Comparison of ENCODE assay signal across 25 cellular contexts in the genomic region with DNA sequence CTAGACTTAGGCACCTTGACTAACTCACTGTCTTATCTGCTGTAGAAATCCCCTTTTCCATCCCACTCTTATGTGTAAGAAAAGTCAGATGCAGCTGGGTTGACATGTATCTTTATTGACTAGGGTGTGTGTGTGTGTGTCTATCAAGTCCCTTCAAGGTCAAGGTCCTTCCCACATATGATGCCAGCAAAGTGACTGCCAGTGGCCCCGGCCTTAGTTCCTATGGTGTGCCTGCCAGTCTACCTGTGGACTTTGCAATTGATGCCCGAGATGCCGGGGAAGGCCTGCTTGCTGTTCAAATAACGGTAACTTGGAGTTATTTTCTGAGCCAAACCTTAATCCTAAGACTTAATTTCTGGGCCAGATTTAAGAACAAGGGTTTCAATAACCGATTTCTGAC.
"Had no signal": no experiment of that assay in that cellular context is flagged by ENCODE, and none has a peak within 500 bp of the region (broad histone marks: within the 10 kb centered on the region; RNA-seq: fewer than 3 reads in every experiment).

No MANE protein-coding gene starts in this region.

- H3K9me3 ChIP-seq: breast epithelium, esophagus squamous epithelium, psoas muscle, thoracic aorta, tibial nerve, upper lobe of left lung had no signal

- H3K27ac Mint-ChIP-seq: mesothelial cell of epicardium; nephron progenitor cell; stimulated activated naive B cell treated with anti-CD40 and anti-IgM and Interleukin-4, amounts not matched to agents 10 μg/mL and 1 μg/mL and 100 μg/mL, for 72 hours; stimulated activated naive CD8-positive, alpha-beta T cell treated with anti-CD3 and anti-CD28 coated beads, Interleukin-15, Interleukin-2, amounts not matched to agents 100 ng/mL and 50 ng/mL, for 24 hours had no signal

- H3K27me3 Mint-ChIP-seq: naive thymus-derived CD4-positive, alpha-beta T cell; stimulated activated naive B cell treated with anti-CD40 and anti-IgM and Interleukin-4, amounts not matched to agents 10 μg/mL and 1 μg/mL and 100 μg/mL, for 72 hours; stimulated activated naive CD8-positive, alpha-beta T cell treated with anti-CD3 and anti-CD28 coated beads, Interleukin-15, Interleukin-2, amounts not matched to agents 100 ng/mL and 50 ng/mL, for 24 hours had no signal

- H3K27ac ChIP-seq: breast epithelium, hepatocyte, psoas muscle, upper lobe of left lung had no signal

- H3K4me2 ChIP-seq: hepatocyte had no signal

- ATAC-seq: left cardiac atrium; naive thymus-derived CD4-positive, alpha-beta T cell; psoas muscle; sciatic nerve; stimulated activated naive B cell treated with anti-CD40 and anti-IgM and Interleukin-4, amounts not matched to agents 10 μg/mL and 1 μg/mL and 100 μg/mL, for 72 hours had no signal

- H3K4me1 ChIP-seq: breast epithelium, esophagus squamous epithelium, psoas muscle, tibial nerve had no signal

- H3K27me3 ChIP-seq: breast epithelium, esophagus squamous epithelium, hepatocyte, tibial nerve, upper lobe of left lung had no signal

- DNase-seq: cortex of kidney; effector CD4-positive, alpha-beta T cell; esophagus squamous epithelium; foreskin melanocyte; kidney; left cardiac atrium; mesenchymal stem cell; naive thymus-derived CD4-positive, alpha-beta T cell; nephron progenitor cell; nucleus accumbens; posterior cingulate gyrus; psoas muscle; retina; stimulated activated CD4-positive, alpha-beta T cell treated with anti-CD3 and anti-CD28 coated beads, Interleukin-15, amount 100 ng/mL, for 24 hours; stimulated activated CD4-positive, alpha-beta T cell treated with anti-CD3 and anti-CD28 coated beads, Interleukin-2, amount 100 ng/mL, for 48 hours; stimulated activated naive B cell treated with anti-CD40 and anti-IgM and Interleukin-4, amounts not matched to agents 10 μg/mL and 1 μg/mL and 100 μg/mL, for 72 hours; upper lobe of left lung had no signal

- H3K9me3 Mint-ChIP-seq: mesothelial cell of epicardium; nephron progenitor cell; stimulated activated naive B cell treated with anti-CD40 and anti-IgM and Interleukin-4, amounts not matched to agents 10 μg/mL and 1 μg/mL and 100 μg/mL, for 72 hours; stimulated activated naive CD8-positive, alpha-beta T cell treated with anti-CD3 and anti-CD28 coated beads, Interleukin-15, Interleukin-2, amounts not matched to agents 100 ng/mL and 50 ng/mL, for 24 hours had no signal

- H3K4me1 Mint-ChIP-seq: mesothelial cell of epicardium had no signal

- FAIRE-seq: kidney, urothelium cell line had no signal

- H2AFZ ChIP-seq: hepatocyte had no signal

- H3K4me3 ChIP-seq: breast epithelium, esophagus squamous epithelium, hepatocyte, psoas muscle, thoracic aorta, tibial nerve, upper lobe of left lung had no signal

- H3K4me3 Mint-ChIP-seq: mesothelial cell of epicardium; naive thymus-derived CD4-positive, alpha-beta T cell; nephron progenitor cell; stimulated activated naive B cell treated with anti-CD40 and anti-IgM and Interleukin-4, amounts not matched to agents 10 μg/mL and 1 μg/mL and 100 μg/mL, for 72 hours; stimulated activated naive CD8-positive, alpha-beta T cell treated with anti-CD3 and anti-CD28 coated beads, Interleukin-15, Interleukin-2, amounts not matched to agents 100 ng/mL and 50 ng/mL, for 24 hours had no signal
